In genomic region chr2:42929985-42930581, GRCh38 we compare ENCODE assay signal across 9 cellular contexts.
DNase-seq lines count a peak whose midpoint lies in the region; ATAC-seq and TF ChIP-seq lines count a peak whose summit lies in the region.
"Had no signal": no experiment of that assay in that cellular context is flagged by ENCODE, and none has a peak within 500 bp of the region (broad histone marks: within the 10 kb centered on the region; RNA-seq: fewer than 3 reads in every experiment).

No MANE protein-coding gene starts in this region.

- TF ChIP-seq CTCF in hepatocyte (IDR thresholded peaks at IDR 0.05; ENCODE audit: poor library complexity) = no peak

- no peaks in the 10 kb centered on the region for H4K20me1 ChIP-seq in hepatocyte (ENCODE audit: insufficient read depth, poor library complexity, severe bottlenecking)

- H3K9me3 ChIP-seq in HUES48 (ENCODE audit: control insufficient read depth, insufficient read depth, low read length) (no peaks in the 10 kb centered on the region), hepatocyte (ENCODE audit: low read depth) (no peaks in the 10 kb centered on the region), skeletal muscle satellite cell (replicated peaks; ENCODE audit: low read length) (no peaks in the 10 kb centered on the region)

- DNase-seq in hepatocyte (ENCODE audit: low spot score) = no peak
- no peak for DNase-seq in stimulated activated CD4-positive, alpha-beta T cell treated with anti-CD3 and anti-CD28 coated beads, Interleukin-4, amount 100 ng/mL, for 24 hours
- DNase-seq in stimulated activated effector memory CD8-positive, alpha-beta T cell treated with anti-CD3 and anti-CD28 coated beads, Interleukin-12 subunit alpha, Interleukin-12 subunit beta, amount 100 ng/mL, for 72 hours (ENCODE audit: low spot score in 2 of 2) = no peak
- no peak for DNase-seq in sciatic nerve (ENCODE audit: low spot score)
- DNase-seq: T-helper 2 cell had no signal

- no peaks in the 10 kb centered on the region for H3K9me3 Mint-ChIP-seq in stimulated activated effector memory CD8-positive, alpha-beta T cell treated with anti-CD3 and anti-CD28 coated beads, Interleukin-12 subunit alpha, Interleukin-12 subunit beta, amount 100 ng/mL, for 72 hours

- H3K4me3 ChIP-seq in HUES48 (ENCODE audit: low read depth, low read length) = no peak overlapping the region
- no peak overlapping the region for H3K4me3 ChIP-seq in hepatocyte
- H3K4me3 ChIP-seq in skeletal muscle satellite cell (ENCODE audit: low read length) = peak overlapping the region; percentile 13

- no peaks in the 10 kb centered on the region for H3K9me2 ChIP-seq in hepatocyte (replicated peaks; ENCODE audit: insufficient read depth)

- H3K36me3 ChIP-seq in HUES48 (ENCODE audit: control insufficient read depth, insufficient read depth, low read length) (no peaks in the 10 kb centered on the region), hepatocyte (replicated peaks; ENCODE audit: insufficient read depth, low read depth) (no peaks in the 10 kb centered on the region), skeletal muscle satellite cell (ENCODE audit: insufficient read depth, low read length) (no peaks in the 10 kb centered on the region)

- H3K4me2 ChIP-seq in hepatocyte (peak overlapping the region; percentile 38), skeletal muscle satellite cell (ENCODE audit: low read length) (peak overlapping the region; percentile 30)

- H3K4me3 Mint-ChIP-seq in stimulated activated effector memory CD8-positive, alpha-beta T cell treated with anti-CD3 and anti-CD28 coated beads, Interleukin-12 subunit alpha, Interleukin-12 subunit beta, amount 100 ng/mL, for 72 hours = no peak overlapping the region

- peaks cover 5% of the 10 kb centered on the region for H3K4me1 Mint-ChIP-seq in stimulated activated effector memory CD8-positive, alpha-beta T cell treated with anti-CD3 and anti-CD28 coated beads, Interleukin-12 subunit alpha, Interleukin-12 subunit beta, amount 100 ng/mL, for 72 hours

- H3K27ac Mint-ChIP-seq in stimulated activated effector memory CD8-positive, alpha-beta T cell treated with anti-CD3 and anti-CD28 coated beads, Interleukin-12 subunit alpha, Interleukin-12 subunit beta, amount 100 ng/mL, for 72 hours = no peak overlapping the region

- intact Hi-C loops in sciatic nerve (cut with DNase I) = no loop called here

- H3K36me3 Mint-ChIP-seq in stimulated activated effector memory CD8-positive, alpha-beta T cell treated with anti-CD3 and anti-CD28 coated beads, Interleukin-12 subunit alpha, Interleukin-12 subunit beta, amount 100 ng/mL, for 72 hours = no peaks in the 10 kb centered on the region

- no peak overlapping the region for H3K9ac ChIP-seq in HUES48 (ENCODE audit: low read depth, low read length)
- peak overlapping the region; percentile 56 for H3K9ac ChIP-seq in skeletal muscle satellite cell (ENCODE audit: low read depth, low read length)

- no peak overlapping the region for H2AFZ ChIP-seq in hepatocyte

- no peaks in the 10 kb centered on the region for H3K79me2 ChIP-seq in hepatocyte

- ATAC-seq in stimulated activated effector memory CD8-positive, alpha-beta T cell treated with anti-CD3 and anti-CD28 coated beads, Interleukin-12 subunit alpha, Interleukin-12 subunit beta, amount 100 ng/mL, for 72 hours = no peak
- ATAC-seq in sciatic nerve = no peak
- ATAC-seq in GM18909 (IDR thresholded peaks at IDR 0.05; ENCODE audit: poor library complexity, unreplicated experiment) = no peak

- peak overlapping the region; percentile 99 for H3K27ac ChIP-seq in HUES48 (ENCODE audit: low read depth, low read length)
- peak overlapping the region; percentile 73 for H3K27ac ChIP-seq in adipose tissue (ENCODE audit: low read depth, low read length)
- H3K27ac ChIP-seq in hepatocyte = peak overlapping the region; percentile 82

- peaks cover 51% of the 10 kb centered on the region for H3K4me1 ChIP-seq in HUES48 (ENCODE audit: control insufficient read depth, insufficient read depth, low read length)
- H3K4me1 ChIP-seq in hepatocyte (ENCODE audit: insufficient read depth) = peaks cover 88% of the 10 kb centered on the region
- peaks cover 69% of the 10 kb centered on the region for H3K4me1 ChIP-seq in skeletal muscle satellite cell (ENCODE audit: control insufficient read depth, insufficient read depth, low read length)

- 11 to 35% (median 22%) methylated on average over 5 of the region's 5 CpGs for WGBS in adipose tissue, 3 donors
- 18% methylated on average over 5 of the region's 5 CpGs for WGBS in hepatocyte (ENCODE audit: low lambda C conversion rate, missing lambda C conversion rate)

- no peaks in the 10 kb centered on the region for H3K27me3 ChIP-seq in HUES48 (ENCODE audit: control insufficient read depth, insufficient read depth, low read length)
- no peaks in the 10 kb centered on the region for H3K27me3 ChIP-seq in hepatocyte
- no peaks in the 10 kb centered on the region for H3K27me3 ChIP-seq in skeletal muscle satellite cell (ENCODE audit: control insufficient read depth, insufficient read depth, low read length)
